In the genomic region with DNA sequence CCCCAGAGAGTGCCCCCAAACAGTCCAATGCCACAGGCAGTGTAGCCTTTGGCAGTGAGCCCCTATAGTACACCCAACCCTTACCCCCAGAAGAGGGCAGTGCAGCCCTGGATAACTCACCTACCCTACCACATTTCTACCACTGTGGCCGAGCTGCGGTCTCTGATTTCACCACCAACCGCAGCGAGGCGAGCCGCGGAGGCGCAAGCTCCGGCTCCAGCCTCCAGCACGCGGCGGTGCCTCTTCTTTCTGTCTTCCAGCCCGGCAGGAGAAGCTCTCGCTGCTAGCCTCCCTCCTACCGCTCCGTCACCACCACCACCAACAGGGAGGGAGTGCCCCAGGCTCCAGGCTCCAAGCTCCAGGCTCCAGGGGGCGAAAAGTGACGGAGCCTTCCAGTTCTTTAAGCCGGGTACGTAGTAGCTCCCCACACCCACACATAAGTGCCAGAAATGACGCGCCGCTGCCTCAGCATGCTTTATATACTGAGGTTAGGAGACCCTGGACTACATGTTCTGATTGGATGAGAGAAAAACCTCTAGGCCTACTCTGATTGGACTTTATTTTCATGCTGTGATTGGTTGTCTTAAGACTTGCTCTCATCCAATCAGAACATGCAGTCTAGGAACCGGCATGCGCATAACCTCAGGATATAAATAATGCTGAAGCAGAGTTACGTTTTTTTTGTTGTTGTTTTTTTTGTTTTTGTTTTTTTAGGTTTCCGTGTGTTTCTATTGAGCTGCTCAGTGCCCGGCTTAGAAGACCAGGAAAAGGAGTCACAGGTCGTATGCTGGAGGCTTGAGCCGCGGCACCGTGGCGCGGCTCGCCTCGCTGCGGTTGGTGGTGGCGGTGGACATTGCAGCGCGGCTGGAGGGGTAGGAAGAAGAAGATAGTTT, we compare ENCODE assay signal across 1 cellular context.
A peak's percentile ranks its signal among the peaks of the same experiment; 100 is the strongest.
TF ChIP-seq lines count a peak whose summit lies in the region.

Gene PCAT7 (plus strand): TSS at position 645 of the 893 bp plus-strand sequence.

TF ChIP-seq in HepG2, 621 proteins besides CTCF, POLR2A, EP300 and RAD21 (continued from another document and continues in another):
- TF ChIP-seq ARID4A (CRISPR knock-in tag; IDR thresholded peaks at IDR 0.05; ENCODE audit: borderline replicate concordance) = peak; percentile 76; the same call in 1 of the 2 replicates
- no peak for TF ChIP-seq ZNF878 (CRISPR knock-in tag; IDR thresholded peaks at IDR 0.05)
- TF ChIP-seq POLR2AphosphoS5 (IDR thresholded peaks at IDR 0.05; ENCODE audit: low read depth, low read length) = peak; percentile 91
- peak; percentile 88; the same call in 1 of the 2 replicates for TF ChIP-seq ZNF598 (CRISPR knock-in tag; IDR thresholded peaks at IDR 0.05; ENCODE audit: borderline replicate concordance)
- peak; percentile 95 for TF ChIP-seq ZMYM4 (CRISPR knock-in tag; IDR thresholded peaks at IDR 0.05)
- peak; percentile 35; the same call in 1 of the 2 replicates for TF ChIP-seq ZSCAN9 (CRISPR knock-in tag; IDR thresholded peaks at IDR 0.05; ENCODE audit: borderline replicate concordance)
- peak; percentile 33 for TF ChIP-seq XRCC5 (optimal IDR thresholded peaks at IDR 0.05; ENCODE audit: low read length)
- TF ChIP-seq ZNF543 (CRISPR knock-in tag; IDR thresholded peaks at IDR 0.05) = peak; percentile 88; the same call in 1 of the 2 replicates
- peak; percentile 76 for TF ChIP-seq SALL1 (CRISPR knock-in tag; IDR thresholded peaks at IDR 0.05)
- no peak; the same call in 1 of the 2 replicates for TF ChIP-seq ZNF558 (CRISPR knock-in tag; IDR thresholded peaks at IDR 0.05; ENCODE audit: borderline replicate concordance)
- TF ChIP-seq, protein P1, sequence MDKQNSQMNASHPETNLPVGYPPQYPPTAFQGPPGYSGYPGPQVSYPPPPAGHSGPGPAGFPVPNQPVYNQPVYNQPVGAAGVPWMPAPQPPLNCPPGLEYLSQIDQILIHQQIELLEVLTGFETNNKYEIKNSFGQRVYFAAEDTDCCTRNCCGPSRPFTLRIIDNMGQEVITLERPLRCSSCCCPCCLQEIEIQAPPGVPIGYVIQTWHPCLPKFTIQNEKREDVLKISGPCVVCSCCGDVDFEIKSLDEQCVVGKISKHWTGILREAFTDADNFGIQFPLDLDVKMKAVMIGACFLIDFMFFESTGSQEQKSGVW (CRISPR knock-in tag; IDR thresholded peaks at IDR 0.05; ENCODE audit: borderline replicate concordance) = no peak
- no peak for TF ChIP-seq FOXJ3 (CRISPR knock-in tag; IDR thresholded peaks at IDR 0.05; ENCODE audit: borderline replicate concordance)
- peak; percentile 68 for TF ChIP-seq TAF1 (CRISPR knock-in tag; IDR thresholded peaks at IDR 0.05)
- peak; percentile 23; the same call in 1 of the 2 replicates for TF ChIP-seq ELF3 (CRISPR knock-in tag; IDR thresholded peaks at IDR 0.05)
- TF ChIP-seq FOXA3 (CRISPR knock-in tag; IDR thresholded peaks at IDR 0.05) = peak; percentile 30; the same call in 1 of the 2 replicates
- TF ChIP-seq MIXL1 (CRISPR knock-in tag; IDR thresholded peaks at IDR 0.05) = 0 out of 2 replicates have a peak, but pooled peaks have one; percentile 17
- no peak for TF ChIP-seq ZIK1 (CRISPR knock-in tag; IDR thresholded peaks at IDR 0.05; ENCODE audit: borderline replicate concordance, low read depth)
- peak; percentile 36; the same call in 1 of the 2 replicates for TF ChIP-seq ZNF362 (CRISPR knock-in tag; IDR thresholded peaks at IDR 0.05; ENCODE audit: borderline replicate concordance)
- TF ChIP-seq ZSCAN31 (CRISPR knock-in tag; IDR thresholded peaks at IDR 0.05; ENCODE audit: low read depth) = peak; percentile 48; the same call in 1 of the 2 replicates
- TF ChIP-seq ZHX2 (IDR thresholded peaks at IDR 0.05; ENCODE audit: low read depth) = 0 out of 2 replicates have a peak, but pooled peaks have one; percentile 26
- no peak for TF ChIP-seq ZHX2 (CRISPR knock-in tag; IDR thresholded peaks at IDR 0.05; ENCODE audit: borderline replicate concordance)
- TF ChIP-seq, protein P2, sequence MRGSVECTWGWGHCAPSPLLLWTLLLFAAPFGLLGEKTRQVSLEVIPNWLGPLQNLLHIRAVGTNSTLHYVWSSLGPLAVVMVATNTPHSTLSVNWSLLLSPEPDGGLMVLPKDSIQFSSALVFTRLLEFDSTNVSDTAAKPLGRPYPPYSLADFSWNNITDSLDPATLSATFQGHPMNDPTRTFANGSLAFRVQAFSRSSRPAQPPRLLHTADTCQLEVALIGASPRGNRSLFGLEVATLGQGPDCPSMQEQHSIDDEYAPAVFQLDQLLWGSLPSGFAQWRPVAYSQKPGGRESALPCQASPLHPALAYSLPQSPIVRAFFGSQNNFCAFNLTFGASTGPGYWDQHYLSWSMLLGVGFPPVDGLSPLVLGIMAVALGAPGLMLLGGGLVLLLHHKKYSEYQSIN (CRISPR knock-in tag; IDR thresholded peaks at IDR 0.05; ENCODE audit: borderline replicate concordance) = no peak
- peak; percentile 65 for TF ChIP-seq ASH2L (IDR thresholded peaks at IDR 0.05; ENCODE audit: insufficient read length, low read depth, low read length)
- TF ChIP-seq, protein P3, sequence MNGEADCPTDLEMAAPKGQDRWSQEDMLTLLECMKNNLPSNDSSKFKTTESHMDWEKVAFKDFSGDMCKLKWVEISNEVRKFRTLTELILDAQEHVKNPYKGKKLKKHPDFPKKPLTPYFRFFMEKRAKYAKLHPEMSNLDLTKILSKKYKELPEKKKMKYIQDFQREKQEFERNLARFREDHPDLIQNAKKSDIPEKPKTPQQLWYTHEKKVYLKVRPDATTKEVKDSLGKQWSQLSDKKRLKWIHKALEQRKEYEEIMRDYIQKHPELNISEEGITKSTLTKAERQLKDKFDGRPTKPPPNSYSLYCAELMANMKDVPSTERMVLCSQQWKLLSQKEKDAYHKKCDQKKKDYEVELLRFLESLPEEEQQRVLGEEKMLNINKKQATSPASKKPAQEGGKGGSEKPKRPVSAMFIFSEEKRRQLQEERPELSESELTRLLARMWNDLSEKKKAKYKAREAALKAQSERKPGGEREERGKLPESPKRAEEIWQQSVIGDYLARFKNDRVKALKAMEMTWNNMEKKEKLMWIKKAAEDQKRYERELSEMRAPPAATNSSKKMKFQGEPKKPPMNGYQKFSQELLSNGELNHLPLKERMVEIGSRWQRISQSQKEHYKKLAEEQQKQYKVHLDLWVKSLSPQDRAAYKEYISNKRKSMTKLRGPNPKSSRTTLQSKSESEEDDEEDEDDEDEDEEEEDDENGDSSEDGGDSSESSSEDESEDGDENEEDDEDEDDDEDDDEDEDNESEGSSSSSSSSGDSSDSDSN (CRISPR knock-in tag; IDR thresholded peaks at IDR 0.05) = peak; percentile 77
- TF ChIP-seq MAFK (conservative IDR thresholded peaks at IDR 0.05 in 1 of 2, IDR thresholded peaks at IDR 0.05 in 1 of 2; ENCODE audit: low read length in 2 of 2) = 0 out of 4 replicates have a peak, but pooled peaks of 1 of the 2 experiments have one; percentile 1
- TF ChIP-seq ZNF724P (CRISPR knock-in tag; IDR thresholded peaks at IDR 0.05; ENCODE audit: borderline replicate concordance) = peak; percentile 41; the same call in 1 of the 2 replicates
- no peak; the same call in 1 of the 2 replicates for TF ChIP-seq RARA (CRISPR knock-in tag; IDR thresholded peaks at IDR 0.05)
- TF ChIP-seq RCOR2 (CRISPR knock-in tag; IDR thresholded peaks at IDR 0.05) = 0 out of 2 replicates have a peak, but pooled peaks have one; percentile 41
- TF ChIP-seq HDAC1 (CRISPR knock-in tag; IDR thresholded peaks at IDR 0.05) = peak; percentile 86
- TF ChIP-seq ARHGAP35 (CRISPR knock-in tag; IDR thresholded peaks at IDR 0.05; ENCODE audit: borderline replicate concordance) = peak; percentile 63; the same call in 1 of the 2 replicates
- TF ChIP-seq ZFAT (CRISPR knock-in tag; conservative IDR thresholded peaks at IDR 0.05) = no peak
- TF ChIP-seq ZBTB39 (CRISPR knock-in tag; IDR thresholded peaks at IDR 0.05) = 0 out of 2 replicates have a peak, but pooled peaks have one; percentile 10
- peak; percentile 70; the same call in 1 of the 2 replicates for TF ChIP-seq MEIS1 (CRISPR knock-in tag; IDR thresholded peaks at IDR 0.05; ENCODE audit: borderline replicate concordance)
- TF ChIP-seq CEBPG (CRISPR knock-in tag; IDR thresholded peaks at IDR 0.05) = peak; percentile 22; the same call in 1 of the 2 replicates
- peak; percentile 82; the same call in 1 of the 2 replicates for TF ChIP-seq ZNF563 (CRISPR knock-in tag; IDR thresholded peaks at IDR 0.05)
